Comparison of ENCODE assay signal across 18 cellular contexts in genomic region chr5:148816822-148817221, GRCh38.
"Had no signal": no experiment of that assay in that cellular context is flagged by ENCODE, and none has a peak within 500 bp of the region (broad histone marks: within the 10 kb centered on the region; RNA-seq: fewer than 3 reads in every experiment).

No MANE protein-coding gene starts in this region.

- H3K4me1 ChIP-seq: colonic mucosa, pancreas had no signal

- ATAC-seq: pancreas had no signal

- FAIRE-seq: astrocyte, frontal cortex, keratinocyte, pancreas, urothelium cell line had no signal

- H3K9me3 Mint-ChIP-seq: activated naive CD4-positive, alpha-beta T cell treated with anti-CD3 and anti-CD28 coated beads for 36 hours; neural crest cell; T-helper 2 cell treated with Interferon-gamma antibody and Interleukin-4, amounts not matched to agents 5 μg/mL and 100 μg/mL, for 36 hours had no signal

- H3K9me3 ChIP-seq: colonic mucosa, left ventricle myocardium inferior, pancreas, stomach, thoracic aorta had no signal

- H3K4me3 Mint-ChIP-seq: activated naive CD4-positive, alpha-beta T cell treated with anti-CD3 and anti-CD28 coated beads for 36 hours; neural crest cell; T-helper 2 cell treated with Interferon-gamma antibody and Interleukin-4, amounts not matched to agents 5 μg/mL and 100 μg/mL, for 36 hours had no signal

- H3K27me3 ChIP-seq: cardiac muscle cell, colonic mucosa, pancreas, stomach had no signal

- H3K27ac ChIP-seq: cardiac muscle cell, colonic mucosa, left ventricle myocardium inferior, pancreas, stomach, thoracic aorta had no signal

- H3K27ac Mint-ChIP-seq: activated naive CD4-positive, alpha-beta T cell treated with anti-CD3 and anti-CD28 coated beads for 36 hours; T-helper 2 cell treated with Interferon-gamma antibody and Interleukin-4, amounts not matched to agents 5 μg/mL and 100 μg/mL, for 36 hours had no signal

- DNase-seq: activated CD4-positive, alpha-beta T cell treated with anti-CD3 and anti-CD28 coated beads for 4 hours; activated naive CD4-positive, alpha-beta T cell treated with anti-CD3 and anti-CD28 coated beads for 36 hours; colonic mucosa; effector CD4-positive, alpha-beta T cell; left ventricle myocardium inferior; mesendoderm; pancreas; stimulated activated CD4-positive, alpha-beta T cell treated with anti-CD3 and anti-CD28 coated beads, Interleukin-4, amount 100 ng/mL, for 1 hour; stimulated activated CD8-positive, alpha-beta memory T cell treated with anti-CD3 and anti-CD28 coated beads, Interleukin-4, amount 100 ng/mL, for 48 hours; stomach had no signal

- H3K4me3 ChIP-seq: cardiac muscle cell, colonic mucosa, left ventricle myocardium inferior, pancreas, stomach, thoracic aorta had no signal

- H3K36me3 ChIP-seq: cardiac muscle cell, colonic mucosa, left ventricle myocardium inferior, pancreas, stomach, thoracic aorta had no signal
